Comparison of ENCODE assay signal across 8 cellular contexts in genomic region chr14:21092147-21093011, GRCh38. TPM values are rescaled to one million over a fixed set of nuclear protein-coding genes. Genes with fewer than 3 reads are reported as not detected.
A peak's percentile ranks its signal among the peaks of the same experiment; 100 is the strongest.
DNase-seq lines count a peak whose midpoint lies in the region; ATAC-seq, FAIRE-seq and TF ChIP-seq lines count a peak whose summit lies in the region.

No MANE protein-coding gene starts in this region.

- POLR2A ChIA-PET in endothelial cell of umbilical vein (lab: Charles Lee): no interaction called here

- no peaks in the 10 kb centered on the region for H4K20me1 ChIP-seq in endothelial cell of umbilical vein (replicated peaks; ENCODE audit: control insufficient read depth, extremely low read depth, insufficient read depth, low read length)

- H3K27ac ChIP-seq in endothelial cell of umbilical vein (ENCODE audit: insufficient read depth, low read depth, low read length): no peak overlapping the region

- H3K9me1 ChIP-seq in endothelial cell of umbilical vein (replicated peaks; ENCODE audit: control insufficient read depth, extremely low read depth, insufficient read depth, low read length): no peaks in the 10 kb centered on the region

- H3K27me3 ChIP-seq in endothelial cell of umbilical vein (ENCODE audit: control insufficient read depth in 2 of 2, insufficient read depth in 2 of 2, low read length in 2 of 2): peaks cover 0 to 3% of the 10 kb centered on the region in 2 experiments

- FAIRE-seq in endothelial cell of umbilical vein (lab: Jason Lieb, UNC): peak; percentile 62

- H3K27me3 Mint-ChIP-seq in activated CD8-positive, alpha-beta memory T cell treated with anti-CD3 and anti-CD28 coated beads, Interleukin-2, amount 10 ng/mL, durations not matched to agents 7 days and 5 days: peaks cover 6% of the 10 kb centered on the region

- no TSS peak for BruUV-seq in endothelial cell of umbilical vein (replicated peaks; lab: Mats Ljungman, UMichigan)

- TF ChIP-seq POLR2A in endothelial cell of umbilical vein (IDR thresholded peaks at IDR 0.05; ENCODE audit: low read depth, low read length): no peak

- intact Hi-C loops in endothelial cell of umbilical vein (cut with micrococcal nuclease): loop anchor here (1.0 kb wide), 3 partner anchors 12 to 78 kb away; no protein-coding TSS in a partner anchor

- H3K4me3 ChIP-seq in endothelial cell of umbilical vein (replicated peaks in 1 of 3; ENCODE audit: insufficient read depth in 1 of 3, low read depth in 1 of 3, low read length in 3 of 3): no peak overlapping the region

- no peaks in the 10 kb centered on the region for H3K36me3 Mint-ChIP-seq in activated CD8-positive, alpha-beta memory T cell treated with anti-CD3 and anti-CD28 coated beads, Interleukin-2, amount 10 ng/mL, durations not matched to agents 7 days and 5 days

- no peak overlapping the region for H2AFZ ChIP-seq in endothelial cell of umbilical vein (ENCODE audit: low read depth, low read length)

- no peak overlapping the region for H3K4me3 Mint-ChIP-seq in activated CD8-positive, alpha-beta memory T cell treated with anti-CD3 and anti-CD28 coated beads, Interleukin-2, amount 10 ng/mL, durations not matched to agents 7 days and 5 days

- no peak overlapping the region for H3K27ac Mint-ChIP-seq in activated CD8-positive, alpha-beta memory T cell treated with anti-CD3 and anti-CD28 coated beads, Interleukin-2, amount 10 ng/mL, durations not matched to agents 7 days and 5 days

- peak; percentile 91 for DNase-seq in 8988T
- peak; percentile 97 for DNase-seq in GM13977 (ENCODE audit: low spot score)
- peak; percentile 74 for DNase-seq in NCI-H82 (lab: John Stamatoyannopoulos, UW)
- DNase-seq in activated CD8-positive, alpha-beta memory T cell treated with anti-CD3 and anti-CD28 coated beads, Interleukin-2, amount 10 ng/mL, durations not matched to agents 7 days and 5 days: peak; percentile 91
- peak; percentile 68 for DNase-seq in endothelial cell of umbilical vein (ENCODE audit: low read depth, low spot score)
- peak; percentile 66 for DNase-seq in myocyte (ENCODE audit: low read depth)
- DNase-seq in stimulated activated CD8-positive, alpha-beta memory T cell treated with anti-CD3 and anti-CD28 coated beads, Interleukin-7, amount 100 ng/mL, for 48 hours (ENCODE audit: extremely low read depth in 1 of 2, low read depth in 1 of 2): peak; percentile 68 to 75

- no peaks in the 10 kb centered on the region for H3K79me2 ChIP-seq in endothelial cell of umbilical vein (ENCODE audit: control insufficient read depth, insufficient read depth, low read length)

- H3K4me1 Mint-ChIP-seq in activated CD8-positive, alpha-beta memory T cell treated with anti-CD3 and anti-CD28 coated beads, Interleukin-2, amount 10 ng/mL, durations not matched to agents 7 days and 5 days: peaks cover 21% of the 10 kb centered on the region

- dilution Hi-C loops in endothelial cell of umbilical vein (cut with MboI; ENCODE audit: extremely low pct_ligation_motif_present, low sequenced_read_pairs): no loop called here

- ATAC-seq in HG02885 (IDR thresholded peaks at IDR 0.05; ENCODE audit: poor library complexity, unreplicated experiment): peak; percentile 92
- peak; percentile 85 for ATAC-seq in activated CD8-positive, alpha-beta memory T cell treated with anti-CD3 and anti-CD28 coated beads, Interleukin-2, amount 10 ng/mL, durations not matched to agents 7 days and 5 days

- peaks cover 0 to 3% of the 10 kb centered on the region in 2 experiments for H3K36me3 ChIP-seq in endothelial cell of umbilical vein (ENCODE audit: control insufficient read depth in 2 of 2, extremely low read depth in 1 of 2, insufficient read depth in 2 of 2, low read length in 2 of 2)

- in situ Hi-C loops in GM13977 (cut with MboI; ENCODE audit: low pct_unique_long_range_greater_than_20kb, low sequenced_read_pairs, unreplicated experiment): no loop called here

- H3K9me3 Mint-ChIP-seq in activated CD8-positive, alpha-beta memory T cell treated with anti-CD3 and anti-CD28 coated beads, Interleukin-2, amount 10 ng/mL, durations not matched to agents 7 days and 5 days (ENCODE audit: low read depth): no peaks in the 10 kb centered on the region

- H3K9ac ChIP-seq in endothelial cell of umbilical vein (replicated peaks; ENCODE audit: extremely low read depth, insufficient read depth, low read length): no peak overlapping the region

- TF ChIP-seq CTCF in GM13977 (IDR thresholded peaks at IDR 0.05; ENCODE audit: extremely low read depth, insufficient read depth, missing control alignments) (peak; percentile 100), endothelial cell of umbilical vein (IDR thresholded peaks at IDR 0.05; ENCODE audit: extremely low read depth in 1 of 2, insufficient read depth in 1 of 2, low read depth in 1 of 2, low read length in 2 of 2) (peak; percentile 100)

- CTCF ChIA-PET in activated CD8-positive, alpha-beta memory T cell treated with anti-CD3 and anti-CD28 coated beads, Interleukin-2, amount 10 ng/mL, durations not matched to agents 7 days and 5 days (lab: Charles Lee): interaction anchor here (0.5 to 11.6 kb wide), 32 partner anchors 8 to 348 kb away, joined by 3 to 339 read pairs (median 6); partner anchors contain the start of genes ARHGEF40, NDRG2, RNASE13 and RNASE8
- CTCF ChIA-PET in endothelial cell of umbilical vein (lab: Charles Lee): interaction anchor here (0.7 to 6.9 kb wide), 26 partner anchors 9 to 462 kb away, joined by 3 to 131 read pairs (median 4); partner anchors contain the start of genes ARHGEF40 and RNASE13

- H3K4me2 ChIP-seq in endothelial cell of umbilical vein (ENCODE audit: insufficient read depth, low read length): no peak overlapping the region

- H3K9me3 ChIP-seq in endothelial cell of umbilical vein (replicated peaks; ENCODE audit: control insufficient read depth, insufficient read depth, low read length): no peaks in the 10 kb centered on the region

- peaks cover 3% of the 10 kb centered on the region for H3K4me1 ChIP-seq in endothelial cell of umbilical vein (ENCODE audit: control insufficient read depth, extremely low read depth, insufficient read depth, low read length)

RNA-seq across cellular contexts. Expression of gene ZNF219, which starts 6.1 kb away (rescaled TPM):
- 1 to 10 TPM; 5.8 to 5.9 TPM for total RNA-seq in activated CD8-positive, alpha-beta memory T cell treated with anti-CD3 and anti-CD28 coated beads, Interleukin-2, amount 10 ng/mL, durations not matched to agents 7 days and 5 days
- 12.8 and 15.2 TPM in 2 replicates for total RNA-seq in endothelial cell of umbilical vein
- polyA plus RNA-seq in endothelial cell of umbilical vein: 13.2 and 21.2 TPM in 2 replicates
- polyA plus RNA-seq in endothelial cell of umbilical vein (2011; cell fraction: cytosol; rRNA removed): 3.6 and 7.8 TPM in 2 replicates
- 17.9 and 19.4 TPM in 2 replicates for polyA plus RNA-seq in endothelial cell of umbilical vein (2011; cell fraction: nucleus; rRNA removed)
- 2.8 and 4.3 TPM in 2 replicates for polyA plus RNA-seq in endothelial cell of umbilical vein (2012)
- 7.4 and 7.7 TPM in 2 replicates for polyA minus RNA-seq in endothelial cell of umbilical vein
- polyA minus RNA-seq in endothelial cell of umbilical vein (2011; cell fraction: cytosol; rRNA and poly(A)+ RNA removed): 21.7 TPM
- polyA minus RNA-seq in endothelial cell of umbilical vein (2011; cell fraction: nucleus; rRNA and poly(A)+ RNA removed): 4.5 and 12.0 TPM in 2 replicates
- total RNA-seq in myocyte: 33.2 and 49.8 TPM in 2 replicates
- 25.6 TPM for polyA plus RNA-seq in myocyte (2012)

RNA-seq across cellular contexts. Expression of gene TMEM253, which starts 8.5 kb away (rescaled TPM):
- total RNA-seq in activated CD8-positive, alpha-beta memory T cell treated with anti-CD3 and anti-CD28 coated beads, Interleukin-2, amount 10 ng/mL, durations not matched to agents 7 days and 5 days: not detected
- total RNA-seq in endothelial cell of umbilical vein (not detected in 2 replicates), myocyte (0.83 and 1.6 TPM in 2 replicates)
- polyA plus RNA-seq in endothelial cell of umbilical vein: 0.14 and 0.25 TPM in 2 replicates
- 0.04 TPM in 1 of 2 replicates, not detected in the other for polyA plus RNA-seq in endothelial cell of umbilical vein (2011; cell fraction: cytosol; rRNA removed)
- 0.48 and 0.66 TPM in 2 replicates for polyA plus RNA-seq in endothelial cell of umbilical vein (2011; cell fraction: nucleus; rRNA removed)
- not detected in 2 replicates for polyA plus RNA-seq in endothelial cell of umbilical vein (2012)
- not detected in 2 replicates for polyA minus RNA-seq in endothelial cell of umbilical vein
- not detected for polyA minus RNA-seq in endothelial cell of umbilical vein (2011; cell fraction: cytosol; rRNA and poly(A)+ RNA removed)
- not detected in 2 replicates for polyA minus RNA-seq in endothelial cell of umbilical vein (2011; cell fraction: nucleus; rRNA and poly(A)+ RNA removed)
- 1.0 TPM for polyA plus RNA-seq in myocyte (2012)

RNA-seq across cellular contexts. Expression of gene ARHGEF40, which starts 22.3 kb away (rescaled TPM):
- total RNA-seq in activated CD8-positive, alpha-beta memory T cell treated with anti-CD3 and anti-CD28 coated beads, Interleukin-2, amount 10 ng/mL, durations not matched to agents 7 days and 5 days: under 1 TPM in 1 of 2 experiments, not detected in 1; 0.09 TPM
- total RNA-seq in endothelial cell of umbilical vein (1.9 and 2.6 TPM in 2 replicates), myocyte (45.2 and 67.3 TPM in 2 replicates)
- polyA plus RNA-seq in endothelial cell of umbilical vein: 19.9 and 30.4 TPM in 2 replicates
- 16.5 and 18.0 TPM in 2 replicates for polyA plus RNA-seq in endothelial cell of umbilical vein (2011; cell fraction: cytosol; rRNA removed)
- 40.1 and 52.2 TPM in 2 replicates for polyA plus RNA-seq in endothelial cell of umbilical vein (2011; cell fraction: nucleus; rRNA removed)
- polyA plus RNA-seq in endothelial cell of umbilical vein (2012): 1.0 and 1.1 TPM in 2 replicates
- 21.1 and 21.2 TPM in 2 replicates for polyA minus RNA-seq in endothelial cell of umbilical vein
- polyA minus RNA-seq in endothelial cell of umbilical vein (2011; cell fraction: cytosol; rRNA and poly(A)+ RNA removed): 12.6 TPM
- polyA minus RNA-seq in endothelial cell of umbilical vein (2011; cell fraction: nucleus; rRNA and poly(A)+ RNA removed): 9.8 and 12.1 TPM in 2 replicates
- 35.6 TPM for polyA plus RNA-seq in myocyte (2012)

RNA-seq across cellular contexts. Expression of gene RNASE8, which starts 34.8 kb away (rescaled TPM):
- total RNA-seq in activated CD8-positive, alpha-beta memory T cell treated with anti-CD3 and anti-CD28 coated beads, Interleukin-2, amount 10 ng/mL, durations not matched to agents 7 days and 5 days: not detected
- total RNA-seq in endothelial cell of umbilical vein (not detected in 2 replicates), myocyte (not detected in 2 replicates)
- not detected in 2 replicates for polyA plus RNA-seq in endothelial cell of umbilical vein
- not detected in 2 replicates for polyA plus RNA-seq in endothelial cell of umbilical vein (2011; cell fraction: cytosol; rRNA removed)
- not detected in 2 replicates for polyA plus RNA-seq in endothelial cell of umbilical vein (2011; cell fraction: nucleus; rRNA removed)
- not detected in 2 replicates for polyA plus RNA-seq in endothelial cell of umbilical vein (2012)
- polyA minus RNA-seq in endothelial cell of umbilical vein: not detected in 2 replicates
- polyA minus RNA-seq in endothelial cell of umbilical vein (2011; cell fraction: cytosol; rRNA and poly(A)+ RNA removed): not detected
- polyA minus RNA-seq in endothelial cell of umbilical vein (2011; cell fraction: nucleus; rRNA and poly(A)+ RNA removed): not detected in 2 replicates
- not detected for polyA plus RNA-seq in myocyte (2012)

RNA-seq across cellular contexts. Expression of gene RNASE7, which starts 50.2 kb away (rescaled TPM):
- not detected for total RNA-seq in activated CD8-positive, alpha-beta memory T cell treated with anti-CD3 and anti-CD28 coated beads, Interleukin-2, amount 10 ng/mL, durations not matched to agents 7 days and 5 days
- not detected in 2 replicates for total RNA-seq in endothelial cell of umbilical vein
- polyA plus RNA-seq in endothelial cell of umbilical vein: not detected in 2 replicates
- polyA plus RNA-seq in endothelial cell of umbilical vein (2011; cell fraction: cytosol; rRNA removed): not detected in 2 replicates
- not detected in 2 replicates for polyA plus RNA-seq in endothelial cell of umbilical vein (2011; cell fraction: nucleus; rRNA removed)
- polyA plus RNA-seq in endothelial cell of umbilical vein (2012): not detected in 2 replicates
- not detected in 2 replicates for polyA minus RNA-seq in endothelial cell of umbilical vein
- polyA minus RNA-seq in endothelial cell of umbilical vein (2011; cell fraction: cytosol; rRNA and poly(A)+ RNA removed): not detected
- polyA minus RNA-seq in endothelial cell of umbilical vein (2011; cell fraction: nucleus; rRNA and poly(A)+ RNA removed): not detected in 2 replicates
- 0.16 TPM in 1 of 2 replicates, not detected in the other for total RNA-seq in myocyte
- 0.05 TPM for polyA plus RNA-seq in myocyte (2012)

Comparison
In these comparisons a context has a peak if more than half of its experiments do, and no peak if none do; other contexts are left out.
1. RNA of gene ARHGEF40, which starts 22.3 kb away (total RNA-seq): 45.2 to 67.3 TPM in myocyte; 1.9 to 2.6 TPM in endothelial cell of umbilical vein and 0.09 TPM in activated CD8-positive, alpha-beta memory T cell treated with anti-CD3 and anti-CD28 coated beads, Interleukin-2, amount 10 ng/mL, durations not matched to agents 7 days and 5 days; every median in the first group is over 10 times any median in the second.
2. Peak in every context shown above with its lines, with median percentiles within 50 percentile points of each other: DNase-seq.